ENCODE assay signal across 23 cellular contexts in the genomic region with DNA sequence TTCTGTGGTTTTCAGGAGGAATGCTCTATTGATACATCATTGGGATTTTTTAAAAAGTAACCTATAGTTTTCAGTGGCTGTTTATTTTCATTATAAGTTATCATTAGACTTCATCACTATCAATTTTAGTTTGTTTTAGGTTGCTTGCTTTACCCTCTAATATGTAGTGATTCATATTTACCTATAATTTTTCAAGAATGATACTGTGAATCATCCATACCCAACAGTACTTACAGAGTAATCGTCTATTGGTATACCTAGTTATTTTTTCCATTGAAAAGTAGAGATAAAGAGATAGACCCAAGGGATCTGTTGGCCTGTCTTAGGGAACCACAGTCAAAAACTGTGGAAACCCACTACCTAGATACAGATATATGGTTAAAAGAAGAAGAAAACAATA.
DNase-seq lines count a peak whose midpoint lies in the region; ATAC-seq, FAIRE-seq and TF ChIP-seq lines count a peak whose summit lies in the region.
"Had no signal": no experiment of that assay in that cellular context is flagged by ENCODE, and none has a peak within 500 bp of the region (broad histone marks: within the 10 kb centered on the region; RNA-seq: fewer than 3 reads in every experiment).

No MANE protein-coding gene starts in this region.

- no peak for DNase-seq in activated CD4-positive, CD25-positive, alpha-beta regulatory T cell (lab: John Stamatoyannopoulos, UW)
- no peak for DNase-seq in activated T-cell treated with anti-CD3 and anti-CD28 coated beads, Interleukin-2, amount 50 U/mL, for 24 hours
- DNase-seq in activated T-cell treated with anti-CD3 and anti-CD28 coated beads for 4 hours: no peak
- no peak for DNase-seq in activated naive CD8-positive, alpha-beta T cell treated with anti-CD3 and anti-CD28 coated beads for 36 hours
- no peak for DNase-seq in astrocyte (ENCODE audit: low read depth)
- DNase-seq: AML-193; Caco-2; Calu3; CD4-positive, alpha-beta T cell; CD8-positive, alpha-beta T cell; DMS79 treated with DMSO at 0.1 percent for 48 hours; GF-D8 had no signal

- H3K9ac ChIP-seq in astrocyte (ENCODE audit: low read length): no peak overlapping the region
- H3K9ac ChIP-seq: BLaER1 treated with 17β-estradiol and CSF1 and Interleukin-3, amounts not matched to agents 10 nM and 100 nM had no signal

- H3K9me3 Mint-ChIP-seq in activated T-cell treated with anti-CD3 and anti-CD28 coated beads, Interleukin-2, amount 50 U/mL, for 24 hours: no peaks in the 10 kb centered on the region
- no peaks in the 10 kb centered on the region for H3K9me3 Mint-ChIP-seq in activated naive CD8-positive, alpha-beta T cell (ENCODE audit: low read depth)
- H3K9me3 Mint-ChIP-seq in activated naive CD8-positive, alpha-beta T cell treated with anti-CD3 and anti-CD28 coated beads for 36 hours: no peaks in the 10 kb centered on the region
- H3K9me3 Mint-ChIP-seq in astrocyte (ENCODE audit: unreplicated experiment): peaks cover 1% of the 10 kb centered on the region
- H3K9me3 Mint-ChIP-seq: CD4-positive, alpha-beta T cell; CD8-positive, alpha-beta T cell had no signal

- no peaks in the 10 kb centered on the region for H3K27me3 ChIP-seq in astrocyte (ENCODE audit: insufficient read depth, low read length)
- H3K27me3 ChIP-seq: BLaER1 treated with 17β-estradiol and CSF1 and Interleukin-3, amounts not matched to agents 10 nM and 100 nM had no signal

- H3K4me3 ChIP-seq in astrocyte (ENCODE audit: insufficient read depth, low read depth, low read length): no peak overlapping the region
- H3K4me3 ChIP-seq: A549; BLaER1 treated with 17β-estradiol and CSF1 and Interleukin-3, amounts not matched to agents 10 nM and 100 nM had no signal

- peak overlapping the region; percentile 38 for H3K27ac Mint-ChIP-seq in activated T-cell treated with anti-CD3 and anti-CD28 coated beads, Interleukin-2, amount 50 U/mL, for 24 hours
- H3K27ac Mint-ChIP-seq in activated naive CD8-positive, alpha-beta T cell: peak overlapping the region; percentile 28
- H3K27ac Mint-ChIP-seq in activated naive CD8-positive, alpha-beta T cell treated with anti-CD3 and anti-CD28 coated beads for 36 hours: no peak overlapping the region
- H3K27ac Mint-ChIP-seq in astrocyte (ENCODE audit: unreplicated experiment): no peak overlapping the region
- H3K27ac Mint-ChIP-seq: B cell; CD4-positive, alpha-beta T cell; CD8-positive, alpha-beta T cell had no signal

- no peak overlapping the region for H3K4me3 Mint-ChIP-seq in activated T-cell treated with anti-CD3 and anti-CD28 coated beads, Interleukin-2, amount 50 U/mL, for 24 hours
- H3K4me3 Mint-ChIP-seq in activated naive CD8-positive, alpha-beta T cell: no peak overlapping the region
- H3K4me3 Mint-ChIP-seq in activated naive CD8-positive, alpha-beta T cell treated with anti-CD3 and anti-CD28 coated beads for 36 hours: no peak overlapping the region
- H3K4me3 Mint-ChIP-seq in astrocyte (ENCODE audit: unreplicated experiment): no peak overlapping the region
- H3K4me3 Mint-ChIP-seq: B cell; CD4-positive, alpha-beta T cell; CD8-positive, alpha-beta T cell had no signal

- FAIRE-seq in astrocyte (lab: Jason Lieb, UNC): peak; percentile 39
- FAIRE-seq: A549, D721Med, G401.6, GM12891, GM19239 had no signal

- H3K4me2 ChIP-seq in astrocyte (ENCODE audit: low read length): no peak overlapping the region
- H3K4me2 ChIP-seq: A549; BLaER1 treated with 17β-estradiol and CSF1 and Interleukin-3, amounts not matched to agents 10 nM and 100 nM had no signal

- H3K27me3 Mint-ChIP-seq in activated T-cell treated with anti-CD3 and anti-CD28 coated beads, Interleukin-2, amount 50 U/mL, for 24 hours: peaks cover 5% of the 10 kb centered on the region
- H3K27me3 Mint-ChIP-seq in activated naive CD8-positive, alpha-beta T cell: no peaks in the 10 kb centered on the region
- no peaks in the 10 kb centered on the region for H3K27me3 Mint-ChIP-seq in activated naive CD8-positive, alpha-beta T cell treated with anti-CD3 and anti-CD28 coated beads for 36 hours
- no peaks in the 10 kb centered on the region for H3K27me3 Mint-ChIP-seq in astrocyte (ENCODE audit: low read depth, unreplicated experiment)
- H3K27me3 Mint-ChIP-seq: B cell; CD4-positive, alpha-beta T cell had no signal

- no peaks in the 10 kb centered on the region for H3K9me3 ChIP-seq in astrocyte (ENCODE audit: insufficient read depth, low read depth, low read length)
- H3K9me3 ChIP-seq: Caco-2 had no signal

- ATAC-seq in activated CD4-positive, CD25-positive, alpha-beta regulatory T cell treated with anti-CD3 and anti-CD28 coated beads, Interleukin-2, amount 50 U/mL, for 24 hours: peak; percentile 72 to 77
- ATAC-seq: A549; CD8-positive, alpha-beta T cell had no signal

- H3K36me3 Mint-ChIP-seq in activated T-cell treated with anti-CD3 and anti-CD28 coated beads, Interleukin-2, amount 50 U/mL, for 24 hours (ENCODE audit: low read depth): peaks cover 34% of the 10 kb centered on the region
- peaks cover 16% of the 10 kb centered on the region for H3K36me3 Mint-ChIP-seq in activated naive CD8-positive, alpha-beta T cell
- peaks cover 40% of the 10 kb centered on the region for H3K36me3 Mint-ChIP-seq in activated naive CD8-positive, alpha-beta T cell treated with anti-CD3 and anti-CD28 coated beads for 36 hours
- peaks cover 3% of the 10 kb centered on the region for H3K36me3 Mint-ChIP-seq in astrocyte (ENCODE audit: low read depth, unreplicated experiment)

- peaks cover 7% of the 10 kb centered on the region for H3K4me1 Mint-ChIP-seq in activated T-cell treated with anti-CD3 and anti-CD28 coated beads, Interleukin-2, amount 50 U/mL, for 24 hours (ENCODE audit: low read depth)
- H3K4me1 Mint-ChIP-seq in activated naive CD8-positive, alpha-beta T cell (ENCODE audit: low read depth): peaks cover 5% of the 10 kb centered on the region
- H3K4me1 Mint-ChIP-seq in activated naive CD8-positive, alpha-beta T cell treated with anti-CD3 and anti-CD28 coated beads for 36 hours: peaks cover 4% of the 10 kb centered on the region
- no peaks in the 10 kb centered on the region for H3K4me1 Mint-ChIP-seq in astrocyte (ENCODE audit: low read depth, unreplicated experiment)
- H3K4me1 Mint-ChIP-seq: B cell had no signal

- no peak for TF ChIP-seq CTCF in astrocyte (IDR thresholded peaks at IDR 0.05; ENCODE audit: insufficient read depth, low read depth, low read length)

- no peaks in the 10 kb centered on the region for H3K79me2 ChIP-seq in astrocyte (ENCODE audit: insufficient read depth, low read length)

- no peaks in the 10 kb centered on the region for H3K4me1 ChIP-seq in astrocyte (ENCODE audit: insufficient read depth, low read length)
- H3K4me1 ChIP-seq: A549; BLaER1 treated with 17β-estradiol and CSF1 and Interleukin-3, amounts not matched to agents 10 nM and 100 nM; Caco-2 had no signal

- H2AFZ ChIP-seq in astrocyte (ENCODE audit: low read depth, low read length): no peak overlapping the region

- H4K20me1 ChIP-seq in astrocyte (ENCODE audit: insufficient read depth, low read length): no peaks in the 10 kb centered on the region
- H4K20me1 ChIP-seq: BLaER1 treated with 17β-estradiol and CSF1 and Interleukin-3, amounts not matched to agents 10 nM and 100 nM had no signal

- no peaks in the 10 kb centered on the region for H3K36me3 ChIP-seq in astrocyte (ENCODE audit: insufficient read depth, low read length)

- H3K27ac ChIP-seq in astrocyte (ENCODE audit: low read depth, low read length): no peak overlapping the region
- H3K27ac ChIP-seq: 22Rv1; A549; BLaER1 treated with 17β-estradiol and CSF1 and Interleukin-3, amounts not matched to agents 10 nM and 100 nM; C4-2B had no signal

Comparison
In these comparisons a context has a peak if more than half of its experiments do, and no peak if none do; other contexts are left out.
1. H3K27ac Mint-ChIP-seq: peak in activated T-cell treated with anti-CD3 and anti-CD28 coated beads, Interleukin-2, amount 50 U/mL, for 24 hours (single experiment) and activated naive CD8-positive, alpha-beta T cell (single experiment); none in activated naive CD8-positive, alpha-beta T cell treated with anti-CD3 and anti-CD28 coated beads for 36 hours (single experiment) and astrocyte (single experiment).